In genomic region chr1:236066054-236066453, GRCh38 we compare ENCODE assay signal across 10 cellular contexts. TPM values are rescaled to one million over a fixed set of nuclear protein-coding genes. Genes with fewer than 3 reads are reported as not detected.
A peak's percentile ranks its signal among the peaks of the same experiment; 100 is the strongest.
DNase-seq lines count a peak whose midpoint lies in the region; ATAC-seq and TF ChIP-seq lines count a peak whose summit lies in the region.
"Had no signal": no experiment of that assay in that cellular context is flagged by ENCODE, and none has a peak within 500 bp of the region (broad histone marks: within the 10 kb centered on the region; RNA-seq: fewer than 3 reads in every experiment).

No MANE protein-coding gene starts in this region.

- intact Hi-C loops in heart right ventricle (cut with DNase I) (loop anchor here in 3 of 10 donors (5.0 to 10.0 kb wide), 3 partner anchors 81 to 94 kb away; no protein-coding TSS in a partner anchor), Right ventricle myocardium inferior (cut with DNase I) (loop anchor here (10.0 kb wide), 1 partner anchor 201 kb away; the partner anchor contains the start of gene LYST), upper lobe of right lung (cut with DNase I) (no loop called here)
- intact Hi-C loops in naive thymus-derived CD4-positive, alpha-beta T cell (cut with micrococcal nuclease): loop anchor here in 1 of 2 donors (5.0 kb wide), 1 partner anchor 199 kb away; the partner anchor contains the start of gene LYST

- peaks cover 34 to 61% (median 47%) of the 10 kb centered on the region in 5 donors for H3K27me3 Mint-ChIP-seq in naive thymus-derived CD4-positive, alpha-beta T cell

- H3K4me3 ChIP-seq in heart right ventricle (peak overlapping the region in 8 of 10 donors; percentile 61 to 98 (median 88)), upper lobe of right lung (peak overlapping the region; percentile 74), H7 (ENCODE audit: insufficient read depth, low read depth, low read length) (no peak overlapping the region)
- H3K4me3 ChIP-seq in naive thymus-derived CD4-positive, alpha-beta T cell (ENCODE audit: low read length): no peak overlapping the region

- TF ChIP-seq CTCF in heart right ventricle (IDR thresholded peaks at IDR 0.05) (no peak), upper lobe of right lung (IDR thresholded peaks at IDR 0.05) (no peak)

- 11 to 20% methylated on average over 6 of the region's 6 CpGs for WGBS in heart right ventricle, 2 donors

- peaks cover 0 to 5% (median 0%) of the 10 kb centered on the region in 11 donors for H3K9me3 Mint-ChIP-seq in naive thymus-derived CD4-positive, alpha-beta T cell

- POLR2A ChIA-PET in naive thymus-derived CD4-positive, alpha-beta T cell (lab: Charles Lee): no interaction called here

- H3K4me1 Mint-ChIP-seq in naive thymus-derived CD4-positive, alpha-beta T cell: peaks cover 15 to 29% (median 20%) of the 10 kb centered on the region in 7 donors

- H3K36me3 Mint-ChIP-seq in naive thymus-derived CD4-positive, alpha-beta T cell: peaks cover 0 to 2% (median 0%) of the 10 kb centered on the region in 5 donors

- H3K4me1 ChIP-seq in heart right ventricle (peaks cover 4 to 63% (median 46%) of the 10 kb centered on the region in 9 donors), upper lobe of right lung (peaks cover 6% of the 10 kb centered on the region)
- peaks cover 12 to 19% of the 10 kb centered on the region in 2 donors for H3K4me1 ChIP-seq in naive thymus-derived CD4-positive, alpha-beta T cell (ENCODE audit: control insufficient read depth in 2 of 2, insufficient read depth in 2 of 2, low read length in 2 of 2)
- H3K4me1 ChIP-seq: BE2C had no signal

- CTCF ChIA-PET in naive thymus-derived CD4-positive, alpha-beta T cell (lab: Charles Lee): interaction anchor here (1.1 kb wide), 1 partner anchor 94 kb away, joined by 4 read pairs; no protein-coding TSS in a partner anchor

- peak overlapping the region; percentile 4 to 75 (median 58) for H3K4me3 Mint-ChIP-seq in naive thymus-derived CD4-positive, alpha-beta T cell

- H3K27ac Mint-ChIP-seq in naive thymus-derived CD4-positive, alpha-beta T cell: no peak overlapping the region

- DNase-seq in heart right ventricle (peak in 1 of 2 donors; percentile 54), Right ventricle myocardium inferior (ENCODE audit: missing footprints) (no peak), dermis blood vessel endothelial cell (peak; percentile 43), upper lobe of right lung (no peak), H7 (no peak), retina (no peak), amniotic stem cell (lab: John Stamatoyannopoulos, UW) (no peak)
- no peak for DNase-seq in naive thymus-derived CD4-positive, alpha-beta T cell
- DNase-seq: BE2C had no signal

- H3K9me3 ChIP-seq in heart right ventricle (peaks cover 0 to 15% (median 7%) of the 10 kb centered on the region in 11 donors), upper lobe of right lung (peaks cover 4% of the 10 kb centered on the region)
- H3K9me3 ChIP-seq in naive thymus-derived CD4-positive, alpha-beta T cell (ENCODE audit: control insufficient read depth in 2 of 3, low read length in 3 of 3): no peaks in the 10 kb centered on the region
- H3K9me3 ChIP-seq: BE2C had no signal

- peaks cover 0 to 13% (median 3%) of the 10 kb centered on the region in 9 donors for H3K36me3 ChIP-seq in heart right ventricle
- H3K36me3 ChIP-seq in naive thymus-derived CD4-positive, alpha-beta T cell (ENCODE audit: control insufficient read depth in 2 of 3, insufficient read depth in 3 of 3, low read length in 3 of 3): no peaks in the 10 kb centered on the region
- no peaks in the 10 kb centered on the region for H3K36me3 ChIP-seq in upper lobe of right lung
- H3K36me3 ChIP-seq in H7 (replicated peaks; ENCODE audit: control insufficient read depth, insufficient read depth, low read length): no peaks in the 10 kb centered on the region
- H3K36me3 ChIP-seq: BE2C had no signal

- peaks cover 0 to 33% (median 0%) of the 10 kb centered on the region in 7 donors for H3K27me3 ChIP-seq in heart right ventricle
- H3K27me3 ChIP-seq in naive thymus-derived CD4-positive, alpha-beta T cell (ENCODE audit: control insufficient read depth in 2 of 2, insufficient read depth in 2 of 2, low read length in 2 of 2): peaks cover 4 to 17% of the 10 kb centered on the region in 2 donors
- no peaks in the 10 kb centered on the region for H3K27me3 ChIP-seq in upper lobe of right lung
- H3K27me3 ChIP-seq in H7 (ENCODE audit: control insufficient read depth, insufficient read depth, low read length): peaks cover 31% of the 10 kb centered on the region

- ATAC-seq in heart right ventricle (peak in 3 of 8 donors; percentile 29 to 35 (median 33)), Right ventricle myocardium inferior (no peak), upper lobe of right lung (no peak)
- no peak for ATAC-seq in naive thymus-derived CD4-positive, alpha-beta T cell

- peak overlapping the region; percentile 89 to 100 (median 98) for H3K27ac ChIP-seq in heart right ventricle
- no peak overlapping the region for H3K27ac ChIP-seq in naive thymus-derived CD4-positive, alpha-beta T cell (ENCODE audit: low read depth, low read length)
- H3K27ac ChIP-seq in upper lobe of right lung: peak overlapping the region; percentile 15
- H3K27ac ChIP-seq: epithelial cell of prostate had no signal

RNA-seq across cellular contexts. Expression of gene NID1, which starts 1.2 kb away (rescaled TPM):
- 100 to 1,000 TPM in 1 of 10 donors, 10 to 100 TPM in 9; 33.5 to 120 (median 44.4) TPM for total RNA-seq in heart right ventricle
- 10 to 100 TPM; 30.2 to 68.9 TPM for polyA plus RNA-seq in heart right ventricle
- total RNA-seq in Right ventricle myocardium inferior: 65.8 TPM
- 196 and 425 TPM in 2 replicates for total RNA-seq in dermis blood vessel endothelial cell
- 1 to 10 TPM in 1 of 5 experiments, under 1 TPM in 4; 0.11 to 6.2 (median 0.22) TPM for total RNA-seq in naive thymus-derived CD4-positive, alpha-beta T cell
- polyA plus RNA-seq in naive thymus-derived CD4-positive, alpha-beta T cell: not detected
- total RNA-seq in upper lobe of right lung: 60.5 TPM
- total RNA-seq in H7 (2014; rRNA removed; shearing (Covaris generic)): 12.9 and 16.4 TPM in 2 replicates

Comparison
In these comparisons a context has a peak if more than half of its experiments do, and no peak if none do; other contexts are left out.
1. H3K4me3 ChIP-seq: peak in heart right ventricle (8 of 10) and upper lobe of right lung (single experiment); none in naive thymus-derived CD4-positive, alpha-beta T cell (single experiment) and H7 (single experiment).